1 cellular context compared by ENCODE assay signal in genomic region chr9:93185261-93186150, GRCh38.
TF ChIP-seq lines count a peak whose summit lies in the region.

No MANE protein-coding gene starts in this region.

TF ChIP-seq in GM23338, 12 proteins besides CTCF, POLR2A, EP300 and RAD21 (continued from another document):
- TF ChIP-seq ZNF462 (CRISPR knock-in tag; IDR thresholded peaks at IDR 0.05) (no peak), ZNF331 (CRISPR knock-in tag; IDR thresholded peaks at IDR 0.05; ENCODE audit: low read depth) (no peak), REST (IDR thresholded peaks at IDR 0.05; ENCODE audit: unreplicated experiment) (no peak)
